1 cellular context compared by ENCODE assay signal in genomic region chr11:78138281-78138680, GRCh38.
TF ChIP-seq lines count a peak whose summit lies in the region.

No MANE protein-coding gene starts in this region.

TF ChIP-seq in GM12878, 131 proteins besides CTCF, POLR2A, EP300 and RAD21:
- no peak for TF ChIP-seq LARP7 (IDR thresholded peaks at IDR 0.05)
- no peak for TF ChIP-seq ATF3 (IDR thresholded peaks at IDR 0.05; ENCODE audit: borderline replicate concordance, extremely low read depth, low read depth, low read length)
- TF ChIP-seq SMAD1 (IDR thresholded peaks at IDR 0.05; ENCODE audit: low read depth, partially characterized antibody), result no peak
- TF ChIP-seq IKZF2 (IDR thresholded peaks at IDR 0.05), result 0 out of 4 replicates have a peak, but pooled peaks of 1 of the 2 experiments have one; percentile 3
- no peak for TF ChIP-seq RFX5 (IDR thresholded peaks at IDR 0.05; ENCODE audit: low read depth, low read length)
